8 cellular contexts compared by ENCODE assay signal in the genomic region with DNA sequence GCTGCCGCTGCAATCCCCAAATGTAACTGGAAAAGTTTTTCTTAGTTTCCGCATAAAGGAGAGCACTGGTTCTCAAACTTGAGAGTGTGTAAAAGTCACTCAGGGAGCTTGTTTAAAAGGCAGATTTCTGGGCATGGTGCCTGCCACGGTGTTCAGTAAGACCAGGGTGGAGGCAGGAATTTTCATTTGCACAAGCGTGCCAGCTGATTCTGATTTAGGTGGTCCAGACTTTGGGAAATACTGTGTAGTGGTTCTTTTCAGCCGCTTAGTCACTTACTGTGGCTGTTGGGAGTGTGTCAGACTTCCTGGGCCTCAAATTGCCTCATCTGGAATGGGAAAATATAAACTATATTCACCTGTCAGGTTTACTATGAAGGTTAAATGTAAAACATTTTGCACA. TPM values are rescaled to one million over a fixed set of nuclear protein-coding genes. Genes with fewer than 3 reads are reported as not detected.
DNase-seq lines count a peak whose midpoint lies in the region; ATAC-seq and TF ChIP-seq lines count a peak whose summit lies in the region.

No MANE protein-coding gene starts in this region.

- TF ChIP-seq CTCF in C4-2B (conservative IDR thresholded peaks at IDR 0.05) (no peak), Loucy (conservative IDR thresholded peaks at IDR 0.05; ENCODE audit: low read length) (no peak), nephron (IDR thresholded peaks at IDR 0.05; ENCODE audit: unreplicated experiment in 3 of 3) (no peak)

- peak overlapping the region; percentile 95 to 97 (median 97) for H3K27ac Mint-ChIP-seq in nephron

- peaks cover 22% of the 10 kb centered on the region for H3K4me1 Mint-ChIP-seq in nephron

- H3K4me3 Mint-ChIP-seq in nephron: peak overlapping the region; percentile 97 to 98 (median 98)

- H3K79me2 ChIP-seq in Loucy (ENCODE audit: insufficient read depth, low read length): no peaks in the 10 kb centered on the region

- no peaks in the 10 kb centered on the region for H3K9me2 ChIP-seq in Loucy (replicated peaks; ENCODE audit: low read depth, low read length)

- H3K9me3 Mint-ChIP-seq in nephron: peaks cover 2% of the 10 kb centered on the region

- ATAC-seq in GM21619 (IDR thresholded peaks at IDR 0.05; ENCODE audit: unreplicated experiment) (no peak), GM19467 (IDR thresholded peaks at IDR 0.05; ENCODE audit: unreplicated experiment) (no peak), HG02973 (IDR thresholded peaks at IDR 0.05; ENCODE audit: unreplicated experiment) (no peak), HG02763 (IDR thresholded peaks at IDR 0.05; ENCODE audit: unreplicated experiment) (no peak)

- H3K27ac ChIP-seq in C4-2B: peak overlapping the region; percentile 62

- peak overlapping the region; percentile 86 for H3K4me3 ChIP-seq in Loucy (ENCODE audit: low read length, poor library complexity, severe bottlenecking)

- H2AFZ ChIP-seq in Loucy (ENCODE audit: low read length): peak overlapping the region; percentile 97

- H3F3A ChIP-seq in Loucy (ENCODE audit: low read depth): no peaks in the 10 kb centered on the region

- no peaks in the 10 kb centered on the region for H3K27me3 ChIP-seq in Loucy (ENCODE audit: insufficient read depth, low read length, poor library complexity, severe bottlenecking)

- H4K20me1 ChIP-seq in Loucy (ENCODE audit: insufficient read depth, low read length, poor library complexity, severe bottlenecking): no peaks in the 10 kb centered on the region

- peak overlapping the region; percentile 73 for H3K9ac ChIP-seq in Loucy (ENCODE audit: low read depth, low read length, poor library complexity, severe bottlenecking)

- no peaks in the 10 kb centered on the region for H3K9me3 ChIP-seq in Loucy (ENCODE audit: insufficient read depth, low read depth, low read length)

- H3K4me2 ChIP-seq in Loucy (ENCODE audit: low read depth, low read length, poor library complexity, severe bottlenecking): peak overlapping the region; percentile 87

- peak; percentile 14 for DNase-seq in dermis blood vessel endothelial cell

- H3K27me3 Mint-ChIP-seq in nephron (ENCODE audit: low read depth): no peaks in the 10 kb centered on the region

- H3K4me1 ChIP-seq in Loucy (ENCODE audit: insufficient read depth, low read length, poor library complexity, severe bottlenecking): peaks cover 6% of the 10 kb centered on the region

- H3K36me3 Mint-ChIP-seq in nephron (ENCODE audit: low read depth): peaks cover 25% of the 10 kb centered on the region

- no peaks in the 10 kb centered on the region for H3K36me3 ChIP-seq in Loucy (ENCODE audit: insufficient read depth, low read length)

RNA-seq across cellular contexts. Expression of a gene that starts 0.8 kb away (rescaled TPM):
- total RNA-seq in dermis blood vessel endothelial cell: 9.7 and 19.9 TPM in 2 replicates
